7 cellular contexts compared by ENCODE assay signal in genomic region chr2:10067881-10068280, GRCh38.
"Had no signal": no experiment of that assay in that cellular context is flagged by ENCODE, and none has a peak within 500 bp of the region (broad histone marks: within the 10 kb centered on the region; RNA-seq: fewer than 3 reads in every experiment).

No MANE protein-coding gene starts in this region.

- ATAC-seq: GM12878 had no signal

- FAIRE-seq: G401.6, GM12878, GM12891, GM12892, GM19239 had no signal

- H3K4me3 ChIP-seq: GM12878 had no signal

- DNase-seq: GDM1, GF-D8 had no signal
